ENCODE assay signal across 22 cellular contexts in the genomic region with DNA sequence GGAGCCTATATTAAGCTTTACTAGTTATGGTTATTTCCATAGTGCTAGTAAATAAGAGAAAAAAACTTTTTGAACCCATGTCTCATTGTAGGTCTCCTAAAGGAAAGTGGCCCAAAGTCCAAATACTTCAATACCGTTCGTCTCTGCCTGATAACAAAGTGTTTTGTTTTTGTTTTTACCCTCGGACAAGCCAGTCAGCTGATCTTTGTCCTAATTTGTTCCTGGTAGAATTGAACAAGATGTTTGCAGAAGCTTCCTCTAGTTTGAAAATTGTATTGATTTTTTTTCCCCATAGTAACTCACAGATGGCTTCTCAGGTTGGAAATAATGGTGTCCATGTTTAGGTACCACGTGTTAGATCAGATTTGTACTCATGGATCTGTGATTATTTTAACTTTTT.
"Had no signal": no experiment of that assay in that cellular context is flagged by ENCODE, and none has a peak within 500 bp of the region (broad histone marks: within the 10 kb centered on the region; RNA-seq: fewer than 3 reads in every experiment).

No MANE protein-coding gene starts in this region.

- DNase-seq: Kasumi-1, MM.1S, NCI-H1092 treated with DMSO at 0.1 percent for 48 hours, NCI-H1436 treated with DMSO at 0.1 percent for 48 hours, NCI-H187, NCI-H2029, NCI-H2081 treated with DMSO at 0.1 percent for 48 hours, NCI-H2171, NCI-H226, NCI-H446, NCI-H510A, NCI-H524 treated with DMSO at 0.1 percent for 48 hours, NCI-H69, NCI-H774, RPMI8226, SHP77, SK-N-SH, SW 1271, T-cell had no signal

- H3K9ac ChIP-seq: KMS-11 had no signal

- H3K9me3 ChIP-seq: SK-N-SH had no signal

- H3K27ac ChIP-seq: KMS-11 had no signal

- ATAC-seq: K562, T-cell had no signal

- H3K9me3 Mint-ChIP-seq: IgD-negative memory B cell had no signal

- H3K27me3 Mint-ChIP-seq: IgD-negative memory B cell, T-cell had no signal

- H3K4me2 ChIP-seq: KMS-11, SK-N-SH had no signal

- H3K4me3 Mint-ChIP-seq: IgD-negative memory B cell, T-cell had no signal

- H3K4me3 ChIP-seq: K562 had no signal

- H3K27ac Mint-ChIP-seq: IgD-negative memory B cell, T-cell had no signal
